ENCODE assay signal across 8 cellular contexts in genomic region chr2:232668805-232669444, GRCh38. TPM values are rescaled to one million over a fixed set of nuclear protein-coding genes. Genes with fewer than 3 reads are reported as not detected.
DNase-seq lines count a peak whose midpoint lies in the region; ATAC-seq and TF ChIP-seq lines count a peak whose summit lies in the region.

No MANE protein-coding gene starts in this region.

- intact Hi-C loops in Caco-2 (cut with micrococcal nuclease; ENCODE audit: unreplicated experiment), result loop anchor here (1.0 kb wide), 1 partner anchor 63 kb away; no protein-coding TSS in a partner anchor

- POLR2A ChIA-PET in Caco-2 (lab: Charles Lee), result no interaction called here

- H3K27me3 ChIP-seq in Caco-2 (replicated peaks; ENCODE audit: control insufficient read depth, insufficient read depth, low read length), result no peaks in the 10 kb centered on the region

- no peaks in the 10 kb centered on the region for H3K9me3 Mint-ChIP-seq in Caco-2 (ENCODE audit: unreplicated experiment)
- no peaks in the 10 kb centered on the region for H3K9me3 Mint-ChIP-seq in stimulated activated naive B cell treated with anti-CD40 and anti-IgM and Interleukin-4, amounts not matched to agents 10 μg/mL and 1 μg/mL and 100 μg/mL, for 72 hours

- no peaks in the 10 kb centered on the region for H3K36me3 ChIP-seq in Caco-2 (ENCODE audit: control insufficient read depth, insufficient read depth, low read length)

- no peak for ATAC-seq in stimulated activated naive B cell treated with anti-CD40 and anti-IgM and Interleukin-4, amounts not matched to agents 10 μg/mL and 1 μg/mL and 100 μg/mL, for 72 hours (replicated peaks)

- BruUV-seq in Caco-2 (replicated peaks; lab: Mats Ljungman, UMichigan), result no TSS peak

- H3K27me3 Mint-ChIP-seq in Caco-2 (ENCODE audit: insufficient read depth, unreplicated experiment), result no peaks in the 10 kb centered on the region
- peaks cover 12 to 35% of the 10 kb centered on the region in 2 donors for H3K27me3 Mint-ChIP-seq in stimulated activated naive B cell treated with anti-CD40 and anti-IgM and Interleukin-4, amounts not matched to agents 10 μg/mL and 1 μg/mL and 100 μg/mL, for 72 hours

- H3K4me3 ChIP-seq in Caco-2 (ENCODE audit: low read depth, low read length), result no peak overlapping the region

- DNase-seq in Caco-2 (peak in 1 of 2 experiments; percentile 18), NCI-H2227 treated with DMSO at 0.1 percent for 48 hours (lab: John Stamatoyannopoulos, UW) (peak; percentile 13), dermis microvascular lymphatic vessel endothelial cell (ENCODE audit: low read depth in 2 of 2) (peak; percentile 4 to 24), midbrain (lab: John Stamatoyannopoulos, UW) (peak; percentile 52), epidermal melanocyte (ENCODE audit: insufficient read length, low spot score) (no peak), SHP77 (lab: John Stamatoyannopoulos, UW) (no peak), NCI-H1436 (lab: John Stamatoyannopoulos, UW) (no peak)
- no peak for DNase-seq in stimulated activated naive B cell treated with anti-CD40 and anti-IgM and Interleukin-4, amounts not matched to agents 10 μg/mL and 1 μg/mL and 100 μg/mL, for 72 hours

- no peaks in the 10 kb centered on the region for H3K9me3 ChIP-seq in Caco-2

- TF ChIP-seq CTCF in Caco-2 (IDR thresholded peaks at IDR 0.05; ENCODE audit: insufficient read depth in 1 of 2, low read depth in 1 of 2, low read length in 1 of 2, severe bottlenecking in 1 of 2, unreplicated experiment in 1 of 2), result peak; percentile 21 to 52

- CTCF ChIA-PET in Caco-2 (lab: Charles Lee), result interaction anchor here (1.0 kb wide), 1 partner anchor 63 kb away, joined by 3 read pairs; no protein-coding TSS in a partner anchor

- no peak overlapping the region for H3K27ac Mint-ChIP-seq in Caco-2 (ENCODE audit: unreplicated experiment)
- no peak overlapping the region for H3K27ac Mint-ChIP-seq in stimulated activated naive B cell treated with anti-CD40 and anti-IgM and Interleukin-4, amounts not matched to agents 10 μg/mL and 1 μg/mL and 100 μg/mL, for 72 hours

- no peaks in the 10 kb centered on the region for H3K4me1 Mint-ChIP-seq in Caco-2 (ENCODE audit: low read depth, unreplicated experiment)
- H3K4me1 Mint-ChIP-seq in stimulated activated naive B cell treated with anti-CD40 and anti-IgM and Interleukin-4, amounts not matched to agents 10 μg/mL and 1 μg/mL and 100 μg/mL, for 72 hours, result no peaks in the 10 kb centered on the region

- no peaks in the 10 kb centered on the region for H3K4me1 ChIP-seq in Caco-2

- H3K36me3 Mint-ChIP-seq in Caco-2 (ENCODE audit: insufficient read depth, unreplicated experiment), result peaks cover 6% of the 10 kb centered on the region
- no peaks in the 10 kb centered on the region for H3K36me3 Mint-ChIP-seq in stimulated activated naive B cell treated with anti-CD40 and anti-IgM and Interleukin-4, amounts not matched to agents 10 μg/mL and 1 μg/mL and 100 μg/mL, for 72 hours

- H3K4me3 Mint-ChIP-seq in Caco-2 (ENCODE audit: unreplicated experiment), result no peak overlapping the region
- H3K4me3 Mint-ChIP-seq in stimulated activated naive B cell treated with anti-CD40 and anti-IgM and Interleukin-4, amounts not matched to agents 10 μg/mL and 1 μg/mL and 100 μg/mL, for 72 hours, result no peak overlapping the region

RNA-seq across cellular contexts. Expression of gene GIGYF2, which starts 28.2 kb away (rescaled TPM):
- 39.0 and 40.4 TPM in 2 replicates for total RNA-seq in Caco-2 (2022)
- 36.3 and 44.1 TPM in 2 replicates for total RNA-seq in dermis microvascular lymphatic vessel endothelial cell

RNA-seq across cellular contexts. Expression of gene EFHD1, which starts 35.5 kb away (rescaled TPM):
- total RNA-seq in Caco-2 (2022) (4.1 and 4.2 TPM in 2 replicates), dermis microvascular lymphatic vessel endothelial cell (not detected in 2 replicates)

Comparison
In these comparisons a context has a peak if more than half of its experiments do, and no peak if none do; other contexts are left out.
1. DNase-seq: peak in NCI-H2227 treated with DMSO at 0.1 percent for 48 hours (single experiment), dermis microvascular lymphatic vessel endothelial cell (2 of 2) and midbrain (single experiment); none in epidermal melanocyte (single experiment), stimulated activated naive B cell treated with anti-CD40 and anti-IgM and Interleukin-4, amounts not matched to agents 10 μg/mL and 1 μg/mL and 100 μg/mL, for 72 hours (single experiment), SHP77 (0 of 2) and NCI-H1436 (single experiment).